ENCODE assay signal across 26 cellular contexts in genomic region chr2:206700141-206700540, GRCh38. TPM values are rescaled to one million over a fixed set of nuclear protein-coding genes. Genes with fewer than 3 reads are reported as not detected.
A peak's percentile ranks its signal among the peaks of the same experiment; 100 is the strongest.
DNase-seq lines count a peak whose midpoint lies in the region; ATAC-seq and TF ChIP-seq lines count a peak whose summit lies in the region.
"Had no signal": no experiment of that assay in that cellular context is flagged by ENCODE, and none has a peak within 500 bp of the region (broad histone marks: within the 10 kb centered on the region; RNA-seq: fewer than 3 reads in every experiment).

No MANE protein-coding gene starts in this region.

- H3K9me3 ChIP-seq in OCI-LY3 (ENCODE audit: insufficient read depth, low read length) (no peaks in the 10 kb centered on the region), osteoblast (ENCODE audit: low read depth, low read length) (no peaks in the 10 kb centered on the region), vagina (no peaks in the 10 kb centered on the region)
- H3K9me3 ChIP-seq: body of pancreas, MG63, spleen, thoracic aorta had no signal

- H3K79me2 ChIP-seq in OCI-LY3 (ENCODE audit: low read length) = no peaks in the 10 kb centered on the region
- no peaks in the 10 kb centered on the region for H3K79me2 ChIP-seq in osteoblast (ENCODE audit: insufficient read depth, low read length)

- H4K20me1 ChIP-seq in OCI-LY3 (ENCODE audit: insufficient read depth, low read length) (no peaks in the 10 kb centered on the region), osteoblast (ENCODE audit: insufficient read depth, low read length) (no peaks in the 10 kb centered on the region)

- peaks cover 67% of the 10 kb centered on the region for H3K27me3 ChIP-seq in OCI-LY3 (ENCODE audit: low read depth, low read length)
- peaks cover 6% of the 10 kb centered on the region for H3K27me3 ChIP-seq in osteoblast (ENCODE audit: insufficient read depth, low read length)
- H3K27me3 ChIP-seq in vagina = no peaks in the 10 kb centered on the region
- H3K27me3 ChIP-seq: body of pancreas had no signal

- peak overlapping the region; percentile 45 for H3K4me2 ChIP-seq in OCI-LY3 (ENCODE audit: low read length)
- H3K4me2 ChIP-seq in osteoblast (ENCODE audit: insufficient read depth, low read length) = peak overlapping the region; percentile 34

- intact Hi-C loops in vagina (cut with DNase I) = no loop called here

- DNase-seq in GM03348 (ENCODE audit: low spot score) = peak; percentile 7
- peak; percentile 5 to 31 for DNase-seq in cardiac fibroblast (ENCODE audit: low read depth in 2 of 2)
- no peak for DNase-seq in osteoblast (ENCODE audit: insufficient read length, low spot score, missing footprints)
- DNase-seq in vagina (ENCODE audit: extremely low spot score in 2 of 2) = no peak
- DNase-seq: activated CD4-positive, CD25-positive, alpha-beta regulatory T cell; body of pancreas; COR-L47; endodermal cell; GOT3; MG63; NCI-H1694; NCI-H2171 treated with DMSO at 0.1 percent for 48 hours; NCI-H524 treated with DMSO at 0.1 percent for 48 hours; occipital lobe; spleen; stimulated activated CD4-positive, alpha-beta T cell treated with anti-CD3 and anti-CD28 coated beads, Interleukin-4, amount 100 ng/mL, for 1 hour; stimulated activated naive CD4-positive, alpha-beta T cell treated with Interleukin-2 at 50 U/mL for 16 hours had no signal

- H3K4me3 ChIP-seq in OCI-LY3 (ENCODE audit: low read length) (peak overlapping the region; percentile 25; the same call in 1 of the 2 replicates), cardiac fibroblast (replicated peaks in 1 of 2; ENCODE audit: low read depth in 2 of 2, low read length in 2 of 2) (no peak overlapping the region), osteoblast (ENCODE audit: insufficient read depth, low read length) (no peak overlapping the region), vagina (no peak overlapping the region)
- H3K4me3 ChIP-seq: body of pancreas, MG63, spleen, thoracic aorta had no signal

- H2AFZ ChIP-seq in OCI-LY3 (ENCODE audit: low read depth, low read length) (no peak overlapping the region; the same call in 1 of the 2 replicates), osteoblast (ENCODE audit: low read length) (peak overlapping the region; percentile 5)

- H3K4me1 ChIP-seq in OCI-LY3 (ENCODE audit: low read length) = no peaks in the 10 kb centered on the region
- no peaks in the 10 kb centered on the region for H3K4me1 ChIP-seq in osteoblast (ENCODE audit: insufficient read depth, low read length)
- H3K4me1 ChIP-seq in vagina = no peaks in the 10 kb centered on the region
- H3K4me1 ChIP-seq: body of pancreas had no signal

- no peak for TF ChIP-seq CTCF in OCI-LY3 (IDR thresholded peaks at IDR 0.05; ENCODE audit: low read depth, low read length)
- TF ChIP-seq CTCF in cardiac fibroblast (IDR thresholded peaks at IDR 0.05; ENCODE audit: low read depth, low read length) = no peak
- TF ChIP-seq CTCF in osteoblast (IDR thresholded peaks at IDR 0.05; ENCODE audit: extremely low read depth, low read depth, low read length) = no peak
- TF ChIP-seq CTCF in vagina (IDR thresholded peaks at IDR 0.05) = no peak

- ATAC-seq in HG03159 (IDR thresholded peaks at IDR 0.05; ENCODE audit: unreplicated experiment) (no peak), GM19324 (IDR thresholded peaks at IDR 0.05; ENCODE audit: low FRiP score, unreplicated experiment) (no peak)
- ATAC-seq: body of pancreas had no signal

- H3K36me3 ChIP-seq in OCI-LY3 (replicated peaks; ENCODE audit: low read depth, low read length) = no peaks in the 10 kb centered on the region
- H3K36me3 ChIP-seq in osteoblast (ENCODE audit: insufficient read depth, low read length) = no peaks in the 10 kb centered on the region
- no peaks in the 10 kb centered on the region for H3K36me3 ChIP-seq in vagina
- H3K36me3 ChIP-seq: MG63, spleen, thoracic aorta had no signal

- no peak for TF ChIP-seq POLR2A in vagina (IDR thresholded peaks at IDR 0.05)

- no peak overlapping the region for H3K27ac ChIP-seq in OCI-LY3 (ENCODE audit: low read length)
- H3K27ac ChIP-seq in osteoblast (ENCODE audit: low read depth, low read length) = no peak overlapping the region
- no peak overlapping the region for H3K27ac ChIP-seq in vagina
- H3K27ac ChIP-seq: body of pancreas, thoracic aorta had no signal

- no peak overlapping the region for H3K9ac ChIP-seq in OCI-LY3 (ENCODE audit: low read length)

RNA-seq across cellular contexts. Expression of gene DYTN, which starts 18.1 kb away (rescaled TPM):
- total RNA-seq in osteoblast (not detected in 2 replicates), vagina (not detected)
- total RNA-seq: activated T-helper 1 cell treated with anti-CD3 and anti-CD28 coated beads, Interleukin-12 subunit alpha, Interleukin-12 subunit beta, Interleukin-2, Interleukin-4 antibody, amounts not matched to agents 30 ng/mL and 10 ng/mL and 1 ng/mL, durations not matched to agents 14 hours and 24 hours and 36 hours; body of pancreas; endodermal cell; fibroblast of lung; myocyte; occipital lobe; RPMI7951; T-helper 2 cell treated with Interferon-gamma antibody and Interleukin-4, amounts not matched to agents 100 ng/mL and 5 ng/mL, for 36 hours; thoracic aorta had no signal

RNA-seq across cellular contexts. Expression of gene FAM237A, which starts 57.9 kb away (rescaled TPM):
- total RNA-seq in osteoblast (not detected in 2 replicates), vagina (not detected)
- total RNA-seq: activated T-helper 1 cell treated with anti-CD3 and anti-CD28 coated beads, Interleukin-12 subunit alpha, Interleukin-12 subunit beta, Interleukin-2, Interleukin-4 antibody, amounts not matched to agents 30 ng/mL and 10 ng/mL and 1 ng/mL, durations not matched to agents 14 hours and 24 hours and 36 hours; body of pancreas; endodermal cell; fibroblast of lung; myocyte; occipital lobe; RPMI7951; spleen; T-helper 2 cell treated with Interferon-gamma antibody and Interleukin-4, amounts not matched to agents 100 ng/mL and 5 ng/mL, for 36 hours; thoracic aorta had no signal

Comparison
In these comparisons a context has a peak if more than half of its experiments do, and no peak if none do; other contexts are left out.
1. DNase-seq: peak in GM03348 (single experiment) and cardiac fibroblast (2 of 2); none in osteoblast (single experiment) and vagina (0 of 2).